28 cellular contexts compared by ENCODE assay signal in the genomic region with DNA sequence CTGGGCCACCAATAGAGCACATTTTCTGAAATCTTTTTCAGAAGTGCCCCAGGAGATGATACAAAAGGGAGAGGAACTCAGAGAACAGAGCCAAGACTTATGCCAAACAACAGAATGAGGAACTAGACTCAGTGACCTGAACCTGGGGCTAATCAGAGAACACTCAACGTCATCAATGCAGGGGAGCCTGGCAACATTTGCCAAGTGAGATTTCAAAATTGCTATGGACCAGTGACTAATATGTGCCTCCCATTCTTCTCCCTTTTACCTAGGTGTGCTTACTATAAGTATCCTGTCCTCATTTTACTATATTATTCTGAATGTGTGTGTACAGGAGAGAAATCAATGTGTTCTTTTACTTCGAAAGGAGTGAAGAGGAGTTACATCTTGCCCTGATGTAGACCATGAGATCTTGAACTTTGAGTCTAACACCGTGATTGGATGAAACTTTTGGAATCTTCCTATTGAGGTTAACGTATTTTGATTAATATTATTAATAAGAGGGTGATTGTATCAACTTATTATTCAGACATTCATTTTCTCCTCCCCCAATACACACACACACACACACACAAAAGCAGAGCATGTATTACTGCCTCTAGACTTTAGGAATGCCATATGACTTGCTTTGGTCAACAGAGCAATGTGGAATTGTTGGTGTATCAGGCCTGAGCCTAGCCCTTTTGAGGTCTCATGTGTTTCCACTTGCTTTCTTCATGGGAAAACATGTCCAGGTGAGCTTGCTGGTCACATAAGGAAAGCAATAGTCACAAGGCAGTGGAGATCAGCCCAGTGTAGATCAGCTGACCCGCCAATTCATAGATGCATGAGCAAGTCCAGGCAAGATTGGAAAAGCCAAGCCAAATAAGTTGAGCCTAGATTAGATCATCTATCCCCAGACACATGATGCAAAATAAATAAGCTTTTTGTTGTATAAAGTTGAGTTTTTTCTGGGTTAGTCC.
"Had no signal": no experiment of that assay in that cellular context is flagged by ENCODE, and none has a peak within 500 bp of the region (broad histone marks: within the 10 kb centered on the region; RNA-seq: fewer than 3 reads in every experiment).

No MANE protein-coding gene starts in this region.

- ATAC-seq: activated naive CD8-positive, alpha-beta T cell treated with anti-CD3 and anti-CD28 coated beads, Interleukin-2, amount 50 U/mL, for 24 hours; heart left ventricle; naive thymus-derived CD8-positive, alpha-beta T cell; psoas muscle; stimulated activated memory B cell treated with anti-CD40 and anti-IgM and Interleukin-4, amounts not matched to agents 10 μg/mL and 1 μg/mL and 100 μg/mL, for 72 hours; stimulated activated naive CD8-positive, alpha-beta T cell treated with anti-CD3 and anti-CD28 coated beads, Interleukin-15, amount 100 ng/mL, for 72 hours; T-helper 17 cell; WTC11 had no signal

- H3K27ac ChIP-seq: colonic mucosa, heart left ventricle, neural progenitor cell, parathyroid adenoma, psoas muscle, upper lobe of left lung had no signal

- H3K36me3 ChIP-seq: colonic mucosa, heart left ventricle, neural progenitor cell, upper lobe of left lung had no signal

- H3K9me3 ChIP-seq: colonic mucosa, psoas muscle had no signal

- H3K4me1 ChIP-seq: colonic mucosa, heart left ventricle, parathyroid adenoma, psoas muscle, upper lobe of left lung had no signal

- H3K4me3 ChIP-seq: colonic mucosa, heart left ventricle, neural progenitor cell, psoas muscle, smooth muscle cell, upper lobe of left lung had no signal

- DNase-seq: activated CD4-positive, alpha-beta memory T cell treated with anti-CD3 and anti-CD28 coated beads, Interleukin-2, amount 10 ng/mL, durations not matched to agents 7 days and 5 days; activated CD4-positive, alpha-beta T cell treated with anti-CD3 and anti-CD28 coated beads for 1 hour; activated CD4-positive, alpha-beta T cell treated with anti-CD3 and anti-CD28 coated beads, Interleukin-2, amount 10 ng/mL, durations not matched to agents 7 days and 5 days; activated naive CD8-positive, alpha-beta T cell treated with anti-CD3 and anti-CD28 coated beads, Interleukin-2, amount 50 U/mL, for 24 hours; activated T-cell treated with anti-CD3 and anti-CD28 coated beads, Interleukin-2, amount 50 U/mL, for 48 hours; cerebellar nuclear complex; colonic mucosa; effector CD8-positive, alpha-beta T cell; erythroblast; heart left ventricle; hypothalamus; immature natural killer cell; naive thymus-derived CD8-positive, alpha-beta T cell; occipital lobe; psoas muscle; stimulated activated CD4-positive, alpha-beta T cell treated with anti-CD3 and anti-CD28 coated beads, Interleukin-1b, Interleukin-23, amount 100 ng/mL, for 48 hours; stimulated activated CD4-positive, alpha-beta T cell treated with anti-CD3 and anti-CD28 coated beads, Interleukin-4, amount 100 ng/mL, for 4 hours; stimulated activated CD8-positive, alpha-beta memory T cell treated with anti-CD3 and anti-CD28 coated beads, Interleukin-4, amount 100 ng/mL, for 48 hours; stimulated activated naive CD8-positive, alpha-beta T cell treated with anti-CD3 and anti-CD28 coated beads, Interleukin-15, amount 100 ng/mL, for 72 hours; substantia nigra; T-helper 17 cell; T1000; upper lobe of left lung had no signal
